2 cellular contexts compared by ENCODE assay signal in the genomic region with DNA sequence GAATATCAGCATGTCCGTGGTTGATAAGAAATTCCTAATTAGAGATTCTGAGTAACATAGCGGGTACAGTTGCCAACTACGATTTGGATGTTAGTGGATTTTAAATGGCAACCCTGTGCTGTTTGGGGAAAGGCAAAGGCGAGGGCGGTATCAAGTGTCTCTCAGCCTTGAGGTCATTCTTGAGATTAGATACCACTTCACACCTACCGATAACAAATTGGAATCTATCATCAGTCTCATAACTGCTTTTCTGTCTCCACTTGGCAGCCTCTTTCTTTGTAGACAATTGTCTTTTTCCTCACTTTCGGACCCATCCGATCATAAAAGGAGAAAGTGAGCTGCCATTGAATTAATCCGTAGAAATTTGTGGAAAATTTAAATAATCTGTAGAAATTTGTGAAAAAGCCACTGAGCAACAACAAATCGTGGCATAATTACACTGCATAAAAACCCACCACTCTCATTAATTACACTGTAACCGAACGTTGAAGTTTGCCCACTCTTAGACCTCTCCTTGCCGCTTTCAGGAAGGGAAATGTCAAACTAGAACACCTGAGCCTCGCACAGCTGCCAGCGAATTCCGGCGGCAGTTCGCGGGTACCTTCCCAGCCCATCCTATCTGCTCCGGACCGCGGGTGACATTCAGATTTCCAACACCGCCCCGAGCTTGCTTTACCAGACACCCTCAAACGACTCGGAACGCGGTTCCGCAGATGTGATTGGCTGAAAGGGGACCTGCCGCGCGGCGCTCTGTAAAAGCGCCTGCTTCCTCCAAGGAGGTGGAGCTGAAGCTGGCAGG.
A peak's percentile ranks its signal among the peaks of the same experiment; 100 is the strongest.
TF ChIP-seq lines count a peak whose summit lies in the region.

No MANE protein-coding gene starts in this region.

TF ChIP-seq in WTC11, 78 proteins besides CTCF, POLR2A, EP300 and RAD21 (continues in another document):
- TF ChIP-seq SP1 (CRISPR knock-in tag; conservative IDR thresholded peaks at IDR 0.05) (no peak), ELF4 (CRISPR knock-in tag; IDR thresholded peaks at IDR 0.05; ENCODE audit: low read depth) (no peak), ATF1 (CRISPR knock-in tag; IDR thresholded peaks at IDR 0.05) (no peak), ESRRA (CRISPR knock-in tag; IDR thresholded peaks at IDR 0.05; ENCODE audit: borderline replicate concordance) (no peak), SMAD3 (CRISPR knock-in tag; IDR thresholded peaks at IDR 0.05; ENCODE audit: borderline replicate concordance) (no peak), KAT7 (CRISPR knock-in tag; IDR thresholded peaks at IDR 0.05; ENCODE audit: borderline replicate concordance) (no peak), ZNF396 (CRISPR knock-in tag; IDR thresholded peaks at IDR 0.05; ENCODE audit: borderline replicate concordance) (no peak), ZNF219 (CRISPR knock-in tag; IDR thresholded peaks at IDR 0.05; ENCODE audit: borderline replicate concordance) (no peak), FOXK1 (CRISPR knock-in tag; IDR thresholded peaks at IDR 0.05) (no peak), SOX15 (CRISPR knock-in tag; IDR thresholded peaks at IDR 0.05) (no peak), MYBL2 (CRISPR knock-in tag; IDR thresholded peaks at IDR 0.05) (peak; percentile 46), ETV6 (CRISPR knock-in tag; IDR thresholded peaks at IDR 0.05) (peak; percentile 45), ZNF317 (CRISPR knock-in tag; IDR thresholded peaks at IDR 0.05; ENCODE audit: borderline replicate concordance, low read depth) (no peak), ZNF138 (CRISPR knock-in tag; conservative IDR thresholded peaks at IDR 0.05) (no peak), CBFB (CRISPR knock-in tag; IDR thresholded peaks at IDR 0.05; ENCODE audit: low read depth) (no peak), ZNF416 (CRISPR knock-in tag; IDR thresholded peaks at IDR 0.05) (no peak), JAZF1 (CRISPR knock-in tag; IDR thresholded peaks at IDR 0.05) (no peak), GTF2I (CRISPR knock-in tag; conservative IDR thresholded peaks at IDR 0.05) (no peak), CREM (CRISPR knock-in tag; IDR thresholded peaks at IDR 0.05) (peak; percentile 76; the same call in 1 of the 2 replicates), TEAD1 (CRISPR knock-in tag; IDR thresholded peaks at IDR 0.05) (0 out of 2 replicates have a peak, but pooled peaks have one; percentile 27)
- TF ChIP-seq, protein P1, sequence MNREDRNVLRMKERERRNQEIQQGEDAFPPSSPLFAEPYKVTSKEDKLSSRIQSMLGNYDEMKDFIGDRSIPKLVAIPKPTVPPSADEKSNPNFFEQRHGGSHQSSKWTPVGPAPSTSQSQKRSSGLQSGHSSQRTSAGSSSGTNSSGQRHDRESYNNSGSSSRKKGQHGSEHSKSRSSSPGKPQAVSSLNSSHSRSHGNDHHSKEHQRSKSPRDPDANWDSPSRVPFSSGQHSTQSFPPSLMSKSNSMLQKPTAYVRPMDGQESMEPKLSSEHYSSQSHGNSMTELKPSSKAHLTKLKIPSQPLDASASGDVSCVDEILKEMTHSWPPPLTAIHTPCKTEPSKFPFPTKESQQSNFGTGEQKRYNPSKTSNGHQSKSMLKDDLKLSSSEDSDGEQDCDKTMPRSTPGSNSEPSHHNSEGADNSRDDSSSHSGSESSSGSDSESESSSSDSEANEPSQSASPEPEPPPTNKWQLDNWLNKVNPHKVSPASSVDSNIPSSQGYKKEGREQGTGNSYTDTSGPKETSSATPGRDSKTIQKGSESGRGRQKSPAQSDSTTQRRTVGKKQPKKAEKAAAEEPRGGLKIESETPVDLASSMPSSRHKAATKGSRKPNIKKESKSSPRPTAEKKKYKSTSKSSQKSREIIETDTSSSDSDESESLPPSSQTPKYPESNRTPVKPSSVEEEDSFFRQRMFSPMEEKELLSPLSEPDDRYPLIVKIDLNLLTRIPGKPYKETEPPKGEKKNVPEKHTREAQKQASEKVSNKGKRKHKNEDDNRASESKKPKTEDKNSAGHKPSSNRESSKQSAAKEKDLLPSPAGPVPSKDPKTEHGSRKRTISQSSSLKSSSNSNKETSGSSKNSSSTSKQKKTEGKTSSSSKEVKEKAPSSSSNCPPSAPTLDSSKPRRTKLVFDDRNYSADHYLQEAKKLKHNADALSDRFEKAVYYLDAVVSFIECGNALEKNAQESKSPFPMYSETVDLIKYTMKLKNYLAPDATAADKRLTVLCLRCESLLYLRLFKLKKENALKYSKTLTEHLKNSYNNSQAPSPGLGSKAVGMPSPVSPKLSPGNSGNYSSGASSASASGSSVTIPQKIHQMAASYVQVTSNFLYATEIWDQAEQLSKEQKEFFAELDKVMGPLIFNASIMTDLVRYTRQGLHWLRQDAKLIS (CRISPR knock-in tag; IDR thresholded peaks at IDR 0.05; ENCODE audit: borderline replicate concordance) = no peak
- TF ChIP-seq, protein P2, sequence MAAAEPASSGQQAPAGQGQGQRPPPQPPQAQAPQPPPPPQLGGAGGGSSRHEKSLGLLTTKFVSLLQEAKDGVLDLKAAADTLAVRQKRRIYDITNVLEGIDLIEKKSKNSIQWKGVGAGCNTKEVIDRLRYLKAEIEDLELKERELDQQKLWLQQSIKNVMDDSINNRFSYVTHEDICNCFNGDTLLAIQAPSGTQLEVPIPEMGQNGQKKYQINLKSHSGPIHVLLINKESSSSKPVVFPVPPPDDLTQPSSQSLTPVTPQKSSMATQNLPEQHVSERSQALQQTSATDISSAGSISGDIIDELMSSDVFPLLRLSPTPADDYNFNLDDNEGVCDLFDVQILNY (CRISPR knock-in tag; IDR thresholded peaks at IDR 0.05) = no peak; the same call in 1 of the 2 replicates
- TF ChIP-seq, protein P3, sequence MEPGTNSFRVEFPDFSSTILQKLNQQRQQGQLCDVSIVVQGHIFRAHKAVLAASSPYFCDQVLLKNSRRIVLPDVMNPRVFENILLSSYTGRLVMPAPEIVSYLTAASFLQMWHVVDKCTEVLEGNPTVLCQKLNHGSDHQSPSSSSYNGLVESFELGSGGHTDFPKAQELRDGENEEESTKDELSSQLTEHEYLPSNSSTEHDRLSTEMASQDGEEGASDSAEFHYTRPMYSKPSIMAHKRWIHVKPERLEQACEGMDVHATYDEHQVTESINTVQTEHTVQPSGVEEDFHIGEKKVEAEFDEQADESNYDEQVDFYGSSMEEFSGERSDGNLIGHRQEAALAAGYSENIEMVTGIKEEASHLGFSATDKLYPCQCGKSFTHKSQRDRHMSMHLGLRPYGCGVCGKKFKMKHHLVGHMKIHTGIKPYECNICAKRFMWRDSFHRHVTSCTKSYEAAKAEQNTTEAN (CRISPR knock-in tag; IDR thresholded peaks at IDR 0.05) = no peak
- TF ChIP-seq, protein P4, sequence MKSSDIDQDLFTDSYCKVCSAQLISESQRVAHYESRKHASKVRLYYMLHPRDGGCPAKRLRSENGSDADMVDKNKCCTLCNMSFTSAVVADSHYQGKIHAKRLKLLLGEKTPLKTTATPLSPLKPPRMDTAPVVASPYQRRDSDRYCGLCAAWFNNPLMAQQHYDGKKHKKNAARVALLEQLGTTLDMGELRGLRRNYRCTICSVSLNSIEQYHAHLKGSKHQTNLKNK (CRISPR knock-in tag; IDR thresholded peaks at IDR 0.05) = no peak

TF ChIP-seq in HepG2, 621 proteins besides CTCF, POLR2A, EP300 and RAD21 (continues in another document):
- TF ChIP-seq MAFF (IDR thresholded peaks at IDR 0.05; ENCODE audit: low read depth, low read length) = no peak
- TF ChIP-seq, protein P5, sequence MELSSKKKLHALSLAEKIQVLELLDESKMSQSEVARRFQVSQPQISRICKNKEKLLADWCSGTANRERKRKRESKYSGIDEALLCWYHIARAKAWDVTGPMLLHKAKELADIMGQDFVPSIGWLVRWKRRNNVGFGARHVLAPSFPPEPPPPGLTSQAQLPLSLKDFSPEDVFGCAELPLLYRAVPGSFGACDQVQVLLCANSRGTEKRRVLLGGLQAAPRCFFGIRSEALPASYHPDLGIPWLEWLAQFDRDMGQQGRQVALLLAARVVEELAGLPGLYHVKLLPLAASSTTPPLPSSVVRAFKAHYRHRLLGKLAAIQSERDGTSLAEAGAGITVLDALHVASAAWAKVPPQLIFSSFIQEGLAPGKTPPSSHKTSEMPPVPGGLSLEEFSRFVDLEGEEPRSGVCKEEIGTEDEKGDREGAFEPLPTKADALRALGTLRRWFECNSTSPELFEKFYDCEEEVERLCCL (CRISPR knock-in tag; IDR thresholded peaks at IDR 0.05; ENCODE audit: borderline replicate concordance) = 0 out of 2 replicates have a peak, but pooled peaks have one; percentile 24
- no peak; the same call in 1 of the 2 replicates for TF ChIP-seq CBX2 (IDR thresholded peaks at IDR 0.05; ENCODE audit: low read depth, low read length)
- no peak for TF ChIP-seq CBX2 (CRISPR knock-in tag; IDR thresholded peaks at IDR 0.05; ENCODE audit: low read depth)
- TF ChIP-seq, protein P6, sequence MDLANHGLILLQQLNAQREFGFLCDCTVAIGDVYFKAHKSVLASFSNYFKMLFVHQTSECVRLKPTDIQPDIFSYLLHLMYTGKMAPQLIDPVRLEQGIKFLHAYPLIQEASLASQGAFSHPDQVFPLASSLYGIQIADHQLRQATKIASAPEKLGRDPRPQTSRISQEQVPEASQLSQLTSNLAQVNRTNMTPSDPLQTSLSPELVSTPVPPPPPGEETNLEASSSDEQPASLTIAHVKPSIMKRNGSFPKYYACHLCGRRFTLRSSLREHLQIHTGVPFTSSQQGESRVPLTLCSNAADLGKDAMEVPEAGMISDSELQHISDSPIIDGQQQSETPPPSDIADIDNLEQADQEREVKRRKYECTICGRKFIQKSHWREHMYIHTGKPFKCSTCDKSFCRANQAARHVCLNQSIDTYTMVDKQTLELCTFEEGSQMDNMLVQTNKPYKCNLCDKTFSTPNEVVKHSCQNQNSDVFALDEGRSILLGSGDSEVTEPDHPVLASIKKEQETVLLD (CRISPR knock-in tag; IDR thresholded peaks at IDR 0.05; ENCODE audit: low read depth) = no peak
- TF ChIP-seq SAFB2 (CRISPR knock-in tag; IDR thresholded peaks at IDR 0.05; ENCODE audit: borderline replicate concordance, low read depth) = no peak
- TF ChIP-seq IRF2 (CRISPR knock-in tag; IDR thresholded peaks at IDR 0.05) = no peak
- TF ChIP-seq ZNF180 (CRISPR knock-in tag; IDR thresholded peaks at IDR 0.05; ENCODE audit: borderline replicate concordance, low read depth) = no peak
- no peak for TF ChIP-seq GABPB1 (CRISPR knock-in tag; IDR thresholded peaks at IDR 0.05)
- TF ChIP-seq ZNF660 (CRISPR knock-in tag; IDR thresholded peaks at IDR 0.05; ENCODE audit: borderline replicate concordance, low read depth) = no peak
- TF ChIP-seq, protein P7, sequence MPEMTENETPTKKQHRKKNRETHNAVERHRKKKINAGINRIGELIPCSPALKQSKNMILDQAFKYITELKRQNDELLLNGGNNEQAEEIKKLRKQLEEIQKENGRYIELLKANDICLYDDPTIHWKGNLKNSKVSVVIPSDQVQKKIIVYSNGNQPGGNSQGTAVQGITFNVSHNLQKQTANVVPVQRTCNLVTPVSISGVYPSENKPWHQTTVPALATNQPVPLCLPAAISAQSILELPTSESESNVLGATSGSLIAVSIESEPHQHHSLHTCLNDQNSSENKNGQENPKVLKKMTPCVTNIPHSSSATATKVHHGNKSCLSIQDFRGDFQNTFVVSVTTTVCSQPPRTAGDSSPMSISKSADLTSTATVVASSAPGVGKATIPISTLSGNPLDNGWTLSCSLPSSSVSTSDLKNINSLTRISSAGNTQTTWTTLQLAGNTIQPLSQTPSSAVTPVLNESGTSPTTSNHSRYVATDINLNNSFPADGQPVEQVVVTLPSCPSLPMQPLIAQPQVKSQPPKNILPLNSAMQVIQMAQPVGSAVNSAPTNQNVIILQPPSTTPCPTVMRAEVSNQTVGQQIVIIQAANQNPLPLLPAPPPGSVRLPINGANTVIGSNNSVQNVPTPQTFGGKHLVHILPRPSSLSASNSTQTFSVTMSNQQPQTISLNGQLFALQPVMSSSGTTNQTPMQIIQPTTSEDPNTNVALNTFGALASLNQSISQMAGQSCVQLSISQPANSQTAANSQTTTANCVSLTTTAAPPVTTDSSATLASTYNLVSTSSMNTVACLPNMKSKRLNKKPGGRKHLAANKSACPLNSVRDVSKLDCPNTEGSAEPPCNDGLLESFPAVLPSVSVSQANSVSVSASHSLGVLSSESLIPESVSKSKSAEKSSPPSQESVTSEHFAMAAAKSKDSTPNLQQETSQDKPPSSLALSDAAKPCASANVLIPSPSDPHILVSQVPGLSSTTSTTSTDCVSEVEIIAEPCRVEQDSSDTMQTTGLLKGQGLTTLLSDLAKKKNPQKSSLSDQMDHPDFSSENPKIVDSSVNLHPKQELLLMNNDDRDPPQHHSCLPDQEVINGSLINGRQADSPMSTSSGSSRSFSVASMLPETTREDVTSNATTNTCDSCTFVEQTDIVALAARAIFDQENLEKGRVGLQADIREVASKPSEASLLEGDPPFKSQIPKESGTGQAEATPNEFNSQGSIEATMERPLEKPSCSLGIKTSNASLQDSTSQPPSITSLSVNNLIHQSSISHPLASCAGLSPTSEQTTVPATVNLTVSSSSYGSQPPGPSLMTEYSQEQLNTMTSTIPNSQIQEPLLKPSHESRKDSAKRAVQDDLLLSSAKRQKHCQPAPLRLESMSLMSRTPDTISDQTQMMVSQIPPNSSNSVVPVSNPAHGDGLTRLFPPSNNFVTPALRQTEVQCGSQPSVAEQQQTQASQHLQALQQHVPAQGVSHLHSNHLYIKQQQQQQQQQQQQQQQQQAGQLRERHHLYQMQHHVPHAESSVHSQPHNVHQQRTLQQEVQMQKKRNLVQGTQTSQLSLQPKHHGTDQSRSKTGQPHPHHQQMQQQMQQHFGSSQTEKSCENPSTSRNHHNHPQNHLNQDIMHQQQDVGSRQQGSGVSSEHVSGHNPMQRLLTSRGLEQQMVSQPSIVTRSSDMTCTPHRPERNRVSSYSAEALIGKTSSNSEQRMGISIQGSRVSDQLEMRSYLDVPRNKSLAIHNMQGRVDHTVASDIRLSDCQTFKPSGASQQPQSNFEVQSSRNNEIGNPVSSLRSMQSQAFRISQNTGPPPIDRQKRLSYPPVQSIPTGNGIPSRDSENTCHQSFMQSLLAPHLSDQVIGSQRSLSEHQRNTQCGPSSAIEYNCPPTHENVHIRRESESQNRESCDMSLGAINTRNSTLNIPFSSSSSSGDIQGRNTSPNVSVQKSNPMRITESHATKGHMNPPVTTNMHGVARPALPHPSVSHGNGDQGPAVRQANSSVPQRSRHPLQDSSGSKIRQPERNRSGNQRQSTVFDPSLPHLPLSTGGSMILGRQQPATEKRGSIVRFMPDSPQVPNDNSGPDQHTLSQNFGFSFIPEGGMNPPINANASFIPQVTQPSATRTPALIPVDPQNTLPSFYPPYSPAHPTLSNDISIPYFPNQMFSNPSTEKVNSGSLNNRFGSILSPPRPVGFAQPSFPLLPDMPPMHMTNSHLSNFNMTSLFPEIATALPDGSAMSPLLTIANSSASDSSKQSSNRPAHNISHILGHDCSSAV (CRISPR knock-in tag; IDR thresholded peaks at IDR 0.05; ENCODE audit: borderline replicate concordance) = no peak
- no peak for TF ChIP-seq NFATC3 (CRISPR knock-in tag; IDR thresholded peaks at IDR 0.05)
- TF ChIP-seq NFIC (IDR thresholded peaks at IDR 0.05; ENCODE audit: low read length) = no peak
- no peak for TF ChIP-seq RARG (CRISPR knock-in tag; IDR thresholded peaks at IDR 0.05; ENCODE audit: low read depth)
- peak; percentile 34; the same call in 1 of the 2 replicates for TF ChIP-seq CBFB (CRISPR knock-in tag; IDR thresholded peaks at IDR 0.05)
